In the genomic region with DNA sequence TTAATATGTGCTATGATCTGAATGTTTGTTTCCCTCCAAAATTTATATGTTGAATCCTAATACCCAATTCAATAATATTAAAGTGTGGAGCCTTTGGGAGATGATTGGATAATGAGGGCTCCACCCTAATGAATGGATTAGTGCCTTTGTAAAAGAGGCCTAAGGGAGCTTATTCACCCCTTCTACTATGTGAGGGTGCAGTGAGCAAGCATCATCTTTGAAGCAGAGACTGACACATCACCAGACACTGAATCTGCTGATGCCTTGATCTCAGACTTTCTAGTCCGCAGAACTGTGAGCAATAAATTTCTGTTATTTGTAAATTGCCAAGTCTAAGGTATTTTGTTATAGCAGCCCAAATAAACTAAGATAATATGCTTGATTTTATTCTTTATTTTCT, we compare ENCODE assay signal across 1 cellular context.
TF ChIP-seq lines count a peak whose summit lies in the region.

No MANE protein-coding gene starts in this region.

TF ChIP-seq in IMR-90, 13 proteins besides CTCF, POLR2A, EP300 and RAD21 (continued from another document):
- TF ChIP-seq, protein P1, sequence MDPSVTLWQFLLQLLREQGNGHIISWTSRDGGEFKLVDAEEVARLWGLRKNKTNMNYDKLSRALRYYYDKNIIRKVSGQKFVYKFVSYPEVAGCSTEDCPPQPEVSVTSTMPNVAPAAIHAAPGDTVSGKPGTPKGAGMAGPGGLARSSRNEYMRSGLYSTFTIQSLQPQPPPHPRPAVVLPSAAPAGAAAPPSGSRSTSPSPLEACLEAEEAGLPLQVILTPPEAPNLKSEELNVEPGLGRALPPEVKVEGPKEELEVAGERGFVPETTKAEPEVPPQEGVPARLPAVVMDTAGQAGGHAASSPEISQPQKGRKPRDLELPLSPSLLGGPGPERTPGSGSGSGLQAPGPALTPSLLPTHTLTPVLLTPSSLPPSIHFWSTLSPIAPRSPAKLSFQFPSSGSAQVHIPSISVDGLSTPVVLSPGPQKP (IDR thresholded peaks at IDR 0.05; ENCODE audit: borderline replicate concordance, low read depth, low read length) = no peak
- TF ChIP-seq CHD1 (IDR thresholded peaks at IDR 0.05; ENCODE audit: low read depth, low read length) = no peak
